8 cellular contexts compared by ENCODE assay signal in the genomic region with DNA sequence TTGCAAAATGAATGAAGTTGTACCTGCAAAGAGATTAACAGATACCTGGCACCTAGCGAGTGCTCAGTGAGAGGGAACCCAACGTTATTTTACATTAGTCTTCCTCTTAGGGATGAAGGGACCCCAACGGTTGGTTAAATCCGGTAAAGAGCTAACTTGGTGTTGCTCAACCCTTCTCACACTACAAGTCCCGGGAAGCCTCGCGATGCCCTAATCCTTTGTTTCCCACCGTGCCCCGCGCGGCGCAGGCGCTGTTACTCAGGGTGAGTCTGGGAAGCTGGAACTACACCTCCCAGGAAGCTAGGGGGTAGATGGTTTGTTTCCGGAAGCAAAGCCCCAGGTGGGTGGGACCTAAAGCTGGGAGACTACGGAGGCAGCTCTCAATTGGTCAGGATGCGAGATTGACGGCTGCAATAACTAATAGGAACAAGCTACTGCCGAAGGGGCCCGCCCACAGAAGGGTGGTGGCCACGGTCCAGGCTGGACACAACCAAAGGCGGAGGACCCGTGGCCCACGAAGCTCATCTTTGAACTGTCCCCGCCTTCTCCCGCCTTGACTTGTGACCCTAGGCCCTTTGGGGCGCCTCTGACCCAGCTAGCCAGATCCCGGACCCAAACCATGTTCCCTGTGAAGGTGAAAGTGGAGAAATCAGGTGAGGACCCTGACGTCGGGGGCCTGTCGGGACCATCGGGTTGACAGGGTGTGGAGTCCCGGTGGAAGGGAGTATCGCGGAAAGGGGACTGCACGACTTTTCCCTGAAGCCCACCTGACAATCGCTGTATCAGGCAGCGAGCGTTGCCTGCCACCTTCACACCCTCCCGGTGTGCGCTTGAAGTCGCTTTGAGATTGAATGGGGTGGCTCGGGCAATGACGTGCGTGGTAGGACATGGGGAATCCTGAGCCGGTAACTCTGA. TPM values are rescaled to one million over a fixed set of nuclear protein-coding genes. Genes with fewer than 3 reads are reported as not detected.
DNase-seq lines count a peak whose midpoint lies in the region; ATAC-seq and TF ChIP-seq lines count a peak whose summit lies in the region.

A gene with protein sequence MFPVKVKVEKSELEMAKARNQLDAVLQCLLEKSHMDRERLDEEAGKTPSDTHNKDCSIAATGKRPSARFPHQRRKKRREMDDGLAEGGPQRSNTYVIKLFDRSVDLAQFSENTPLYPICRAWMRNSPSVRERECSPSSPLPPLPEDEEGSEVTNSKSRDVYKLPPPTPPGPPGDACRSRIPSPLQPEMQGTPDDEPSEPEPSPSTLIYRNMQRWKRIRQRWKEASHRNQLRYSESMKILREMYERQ (plus strand): TSS at position 471 of the 915 bp plus-strand sequence. CDS start 149 bp downstream, at position 620.

- H3K4me1 ChIP-seq in trophoblast cell (ENCODE audit: control insufficient read depth in 1 of 2, insufficient read depth in 2 of 2, low read length in 2 of 2): peaks cover 13 to 24% of the 10 kb centered on the region in 2 experiments

- H3K4me3 Mint-ChIP-seq in type B pancreatic cell: peak within 1 kb of the TSS; percentile 99

- peak within 1 kb of the TSS; percentile 72 for H2BK120ac ChIP-seq in trophoblast cell (ENCODE audit: insufficient read depth, low read length, poor library complexity)

- peak; percentile 77 for ATAC-seq in HG02798 (IDR thresholded peaks at IDR 0.05; ENCODE audit: poor library complexity, unreplicated experiment)

- WGBS in adipose tissue, 3 donors: 1% methylated on average over 45 of the region's 45 CpGs
- no CpG with 5 or more reads among the region's 45 CpGs for WGBS in trophoblast cell (ENCODE audit: extremely low coverage, insufficient coverage, insufficient read length)

- H3K23ac ChIP-seq in trophoblast cell (ENCODE audit: low read length): no peak within 1 kb of the TSS

- H3K4me3 ChIP-seq in GM12875 (ENCODE audit: low read depth, low read length) (peak within 1 kb of the TSS; percentile 96), trophoblast cell (ENCODE audit: low read depth, low read length) (peak within 1 kb of the TSS; percentile 93)

- peak within 1 kb of the TSS; percentile 74 for H3K14ac ChIP-seq in trophoblast cell (ENCODE audit: low read length)

- peak within 1 kb of the TSS; percentile 89 for H3K18ac ChIP-seq in trophoblast cell (ENCODE audit: low read length)

- H3K4me2 ChIP-seq in trophoblast cell (ENCODE audit: low read length): peak within 1 kb of the TSS; percentile 96

- peak within 1 kb of the TSS; percentile 95 for H3K9ac ChIP-seq in trophoblast cell (ENCODE audit: low read length)

- DNase-seq in NCI-H1436 (lab: John Stamatoyannopoulos, UW) (peak; percentile 99), T follicular helper cell (ENCODE audit: low read depth) (peak; percentile 98), cardiac septum (ENCODE audit: low spot score) (peak; percentile 99), trophoblast cell (peak; percentile 100), type B pancreatic cell (ENCODE audit: extremely low spot score, unreplicated experiment) (peak; percentile 97)

- H2AFZ ChIP-seq in trophoblast cell (ENCODE audit: insufficient read depth, low read length, poor library complexity): peak within 1 kb of the TSS; percentile 56

- H3K79me1 ChIP-seq in trophoblast cell (ENCODE audit: low read length): peaks cover 13% of the 10 kb centered on the region

- peak within 1 kb of the TSS; percentile 93 for H3K4ac ChIP-seq in trophoblast cell (ENCODE audit: low read depth, low read length)

- H3K4me1 Mint-ChIP-seq in type B pancreatic cell (ENCODE audit: unreplicated experiment): peaks cover 27% of the 10 kb centered on the region

- no peaks in the 10 kb centered on the region for H3K27me3 ChIP-seq in trophoblast cell (ENCODE audit: insufficient read depth, low read length)

- H3K79me2 ChIP-seq in trophoblast cell (ENCODE audit: control insufficient read depth, insufficient read depth, low read length, poor library complexity): peaks cover 11% of the 10 kb centered on the region

- H3K36me3 ChIP-seq in trophoblast cell (ENCODE audit: control insufficient read depth in 1 of 2, insufficient read depth in 2 of 2, low read length in 2 of 2): peaks cover 16 to 19% of the 10 kb centered on the region in 2 experiments

- H4K12ac ChIP-seq in trophoblast cell (ENCODE audit: low read depth, low read length): peak within 1 kb of the TSS; percentile 59

- H2BK5ac ChIP-seq in trophoblast cell (ENCODE audit: low read depth, low read length, poor library complexity): peak within 1 kb of the TSS; percentile 32

- peak within 1 kb of the TSS; percentile 61 for H2AK5ac ChIP-seq in trophoblast cell (ENCODE audit: low read length)

- H3K27ac ChIP-seq in adipose tissue (ENCODE audit: low read depth, low read length) (no peak within 1 kb of the TSS), trophoblast cell (ENCODE audit: low read depth, low read length) (peak within 1 kb of the TSS; percentile 14)

- no peak for TF ChIP-seq CTCF in GM12875 (IDR thresholded peaks at IDR 0.05; ENCODE audit: borderline replicate concordance, insufficient read depth, low read depth, low read length)
- peak; percentile 33 for TF ChIP-seq CTCF in type B pancreatic cell (conservative IDR thresholded peaks at IDR 0.05)

- no peaks in the 10 kb centered on the region for H3K27me3 Mint-ChIP-seq in type B pancreatic cell

- peaks cover 3% of the 10 kb centered on the region for H3K9me3 ChIP-seq in trophoblast cell (ENCODE audit: insufficient read depth, low read depth, low read length)

- peak within 1 kb of the TSS; percentile 98 for H3K27ac Mint-ChIP-seq in type B pancreatic cell

- H3K9me3 Mint-ChIP-seq in type B pancreatic cell: no peaks in the 10 kb centered on the region

- H3K36me3 Mint-ChIP-seq in type B pancreatic cell: no peaks in the 10 kb centered on the region

- peak within 1 kb of the TSS; percentile 56 for H4K91ac ChIP-seq in trophoblast cell (ENCODE audit: low read depth, low read length)

- peak within 1 kb of the TSS; percentile 38 for H2BK12ac ChIP-seq in trophoblast cell (ENCODE audit: low read length)

- intact Hi-C loops in cardiac septum (cut with DNase I): no loop called here

- H4K8ac ChIP-seq in trophoblast cell (ENCODE audit: low read depth, low read length): peak within 1 kb of the TSS; percentile 75

RNA-seq across cellular contexts. Expression of the gene that starts here (rescaled TPM):
- polyA plus RNA-seq in adipose tissue: 10 to 100 TPM in 2 of 3 donors, 1 to 10 TPM in 1; 8.9 to 20.9 (median 15.3) TPM
- total RNA-seq in cardiac septum (9.6 TPM), type B pancreatic cell (ENCODE audit: low replicate concordance) (15.5 and 17.9 TPM in 2 replicates)
- 32.8 and 34.2 TPM in 2 replicates for polyA plus RNA-seq in trophoblast cell (2013)
